Comparison of ENCODE assay signal across 14 cellular contexts in genomic region chr18:10476430-10476829, GRCh38. TPM values are rescaled to one million over a fixed set of nuclear protein-coding genes. Genes with fewer than 3 reads are reported as not detected.
DNase-seq lines count a peak whose midpoint lies in the region; ATAC-seq and TF ChIP-seq lines count a peak whose summit lies in the region.
"Had no signal": no experiment of that assay in that cellular context is flagged by ENCODE, and none has a peak within 500 bp of the region (broad histone marks: within the 10 kb centered on the region; RNA-seq: fewer than 3 reads in every experiment).

No MANE protein-coding gene starts in this region.

- peak; percentile 75 for ATAC-seq in SK-N-SH treated with all-trans-retinoic acid at 6 μM for 48 hours
- no peak for ATAC-seq in GM19395 (IDR thresholded peaks at IDR 0.05; ENCODE audit: unreplicated experiment)
- ATAC-seq in GM19035 (IDR thresholded peaks at IDR 0.05; ENCODE audit: unreplicated experiment): no peak

- no peak for TF ChIP-seq CTCF in foreskin fibroblast (IDR thresholded peaks at IDR 0.05; ENCODE audit: low read depth, low read length)

- no peak overlapping the region for H3K4me3 ChIP-seq in foreskin fibroblast (ENCODE audit: low read depth in 1 of 2, low read length in 2 of 2)
- H3K4me3 ChIP-seq: stomach had no signal

- H3K27ac ChIP-seq in temporal lobe (ENCODE audit: low read depth, low read length): peak overlapping the region; percentile 69

- DNase-seq in NCI-H1417 (lab: John Stamatoyannopoulos, UW): peak; percentile 9 to 67 (median 22)
- DNase-seq in NCI-H1417 treated with DMSO at 0.1 percent for 48 hours (lab: John Stamatoyannopoulos, UW): no peak
- DNase-seq in foreskin fibroblast: peak; percentile 82 to 90
- no peak for DNase-seq in activated CD4-positive, alpha-beta T cell treated with anti-CD3 and anti-CD28 coated beads, Interleukin-2, amount 50 U/mL, for 4 hours
- DNase-seq: activated CD4-positive, alpha-beta memory T cell treated with anti-CD3 and anti-CD28 coated beads, Interleukin-2, amount 10 ng/mL, durations not matched to agents 7 days and 5 days; activated naive CD4-positive, alpha-beta T cell treated with anti-CD3 and anti-CD28 coated beads for 36 hours; stimulated activated CD4-positive, alpha-beta T cell treated with anti-CD3 and anti-CD28 coated beads, Interleukin-2, amount 100 ng/mL, for 48 hours; stomach; T-helper 1 cell had no signal

TF ChIP-seq in SK-N-SH treated with all-trans-retinoic acid at 6 μM for 48 hours, 23 proteins besides CTCF, POLR2A, EP300 and RAD21:
- TF ChIP-seq OSR1 (CRISPR knock-in tag; IDR thresholded peaks at IDR 0.05): no peak
- TF ChIP-seq SNAI2 (CRISPR knock-in tag; IDR thresholded peaks at IDR 0.05): no peak
- no peak for TF ChIP-seq GLIS3 (CRISPR knock-in tag; IDR thresholded peaks at IDR 0.05)
- TF ChIP-seq ISL1 (CRISPR knock-in tag; IDR thresholded peaks at IDR 0.05): no peak
- TF ChIP-seq BACH2 (CRISPR knock-in tag; IDR thresholded peaks at IDR 0.05; ENCODE audit: borderline replicate concordance): no peak
- no peak for TF ChIP-seq ZNF8 (CRISPR knock-in tag; IDR thresholded peaks at IDR 0.05)
- TF ChIP-seq ZFP3 (CRISPR knock-in tag; IDR thresholded peaks at IDR 0.05): no peak
- TF ChIP-seq RARB (CRISPR knock-in tag; IDR thresholded peaks at IDR 0.05): no peak
- TF ChIP-seq ZC3H10 (CRISPR knock-in tag; IDR thresholded peaks at IDR 0.05): no peak
- TF ChIP-seq TCF4 (CRISPR knock-in tag; IDR thresholded peaks at IDR 0.05; ENCODE audit: borderline replicate concordance): no peak

RNA-seq across cellular contexts. Expression of gene APCDD1, which starts 22.0 kb away (rescaled TPM):
- total RNA-seq in temporal lobe: 9.8 TPM
- total RNA-seq: activated CD4-positive, alpha-beta memory T cell treated with anti-CD3 and anti-CD28 coated beads, Interleukin-2, amount 10 ng/mL, durations not matched to agents 7 days and 5 days; activated naive CD4-positive, alpha-beta T cell treated with anti-CD3 and anti-CD28 coated beads for 36 hours; lung microvascular endothelial cell had no signal

RNA-seq across cellular contexts. Expression of gene NAPG, which starts 49.4 kb away (rescaled TPM):
- 45.5 TPM for total RNA-seq in temporal lobe

Comparison
In these comparisons a context has a peak if more than half of its experiments do, and no peak if none do; other contexts are left out.
1. DNase-seq: peak in NCI-H1417 (3 of 3) and foreskin fibroblast (2 of 2); none in NCI-H1417 treated with DMSO at 0.1 percent for 48 hours (single experiment) and activated CD4-positive, alpha-beta T cell treated with anti-CD3 and anti-CD28 coated beads, Interleukin-2, amount 50 U/mL, for 4 hours (0 of 2).